ENCODE assay signal across 11 cellular contexts in the genomic region with DNA sequence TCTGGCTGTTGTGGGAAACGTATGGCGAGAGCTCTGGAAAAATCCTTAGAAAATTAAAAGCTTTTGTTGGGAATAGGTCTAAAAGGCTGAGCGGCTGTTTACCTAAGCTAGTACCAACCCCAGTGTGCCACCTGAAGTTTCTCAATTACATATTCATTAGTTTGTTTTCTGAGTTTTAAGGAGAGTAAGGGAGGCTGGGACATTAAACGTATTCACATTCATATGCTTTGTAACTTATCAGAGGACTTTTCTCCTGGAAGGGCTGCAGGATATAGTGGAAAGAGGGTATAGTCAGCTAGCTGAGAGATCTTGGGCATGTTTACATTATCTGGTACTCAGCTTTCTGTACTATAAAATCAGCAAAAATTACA. TPM values are rescaled to one million over a fixed set of nuclear protein-coding genes. Genes with fewer than 3 reads are reported as not detected.
DNase-seq lines count a peak whose midpoint lies in the region; ATAC-seq and TF ChIP-seq lines count a peak whose summit lies in the region.
"Had no signal": no experiment of that assay in that cellular context is flagged by ENCODE, and none has a peak within 500 bp of the region (broad histone marks: within the 10 kb centered on the region; RNA-seq: fewer than 3 reads in every experiment).

No MANE protein-coding gene starts in this region.

- H3K36me3 ChIP-seq in cardiac muscle cell (no peaks in the 10 kb centered on the region), mesenchymal stem cell (ENCODE audit: control insufficient read depth in 1 of 2, insufficient read depth in 2 of 2, low read depth in 1 of 2, low read length in 2 of 2) (peaks cover 0 to 4% of the 10 kb centered on the region in 2 experiments), Peyer's patch (no peaks in the 10 kb centered on the region)
- H3K36me3 ChIP-seq: BLaER1 treated with 17β-estradiol and CSF1 and Interleukin-3, amounts not matched to agents 10 nM and 100 nM; right atrium auricular region had no signal

- peak overlapping the region; percentile 94 for H3K4me3 ChIP-seq in cardiac muscle cell
- H3K4me3 ChIP-seq in mesenchymal stem cell (ENCODE audit: insufficient read depth in 1 of 2, low read depth in 1 of 2, low read length in 2 of 2): no peak overlapping the region
- H3K4me3 ChIP-seq in Peyer's patch: peak overlapping the region in 2 of 4 donors; percentile 80 to 91

- H3K9me3 ChIP-seq in cardiac muscle cell (ENCODE audit: low read depth) (no peaks in the 10 kb centered on the region), mesenchymal stem cell (ENCODE audit: control insufficient read depth, low read length) (no peaks in the 10 kb centered on the region), Peyer's patch (no peaks in the 10 kb centered on the region)
- H3K9me3 ChIP-seq: BLaER1 treated with 17β-estradiol and CSF1 and Interleukin-3, amounts not matched to agents 10 nM and 100 nM; right atrium auricular region had no signal

- peaks cover 4% of the 10 kb centered on the region for H3K9me3 Mint-ChIP-seq in chondrocyte (ENCODE audit: low read depth)
- H3K9me3 Mint-ChIP-seq in activated naive CD4-positive, alpha-beta T cell treated with anti-CD3 and anti-CD28 coated beads, Interleukin-2, amount 50 U/mL, for 72 hours: peaks cover 0 to 3% of the 10 kb centered on the region in 2 donors

- no peak for TF ChIP-seq POLR2A in Peyer's patch (IDR thresholded peaks at IDR 0.05)

- H2AFZ ChIP-seq in mesenchymal stem cell (ENCODE audit: low read depth, low read length): no peak overlapping the region

- H3K27ac ChIP-seq in cardiac muscle cell (peak overlapping the region; percentile 93), mesenchymal stem cell (ENCODE audit: low read length, poor library complexity, severe bottlenecking) (peak overlapping the region; percentile 86), Peyer's patch (peak overlapping the region in 2 of 4 donors; percentile 91 to 92)
- H3K27ac ChIP-seq: BLaER1 treated with 17β-estradiol and CSF1 and Interleukin-3, amounts not matched to agents 10 nM and 100 nM had no signal

- no peak overlapping the region for H3K23ac ChIP-seq in mesenchymal stem cell (ENCODE audit: low read length in 2 of 2)

- H3K27me3 Mint-ChIP-seq in chondrocyte (ENCODE audit: low read depth): no peaks in the 10 kb centered on the region

- H4K8ac ChIP-seq in mesenchymal stem cell (ENCODE audit: low read length): no peak overlapping the region

- H3K79me1 ChIP-seq in mesenchymal stem cell (replicated peaks; ENCODE audit: low read length, poor library complexity, severe bottlenecking): peaks cover 8% of the 10 kb centered on the region

- H4K91ac ChIP-seq in mesenchymal stem cell (ENCODE audit: low read length): no peak overlapping the region

- 13% methylated on average over 2 of the region's 4 CpGs for WGBS in mesenchymal stem cell

- H2BK120ac ChIP-seq in mesenchymal stem cell (ENCODE audit: low read depth, low read length): no peak overlapping the region

- no peak overlapping the region for H3K18ac ChIP-seq in mesenchymal stem cell (ENCODE audit: low read depth in 1 of 2, low read length in 2 of 2)

- no peak overlapping the region for H3K14ac ChIP-seq in mesenchymal stem cell (ENCODE audit: low read length in 2 of 2)

- H3K27me3 ChIP-seq in cardiac muscle cell (no peaks in the 10 kb centered on the region), mesenchymal stem cell (ENCODE audit: control insufficient read depth in 1 of 2, insufficient read depth in 1 of 2, low read length in 2 of 2) (no peaks in the 10 kb centered on the region), Peyer's patch (no peaks in the 10 kb centered on the region)
- H3K27me3 ChIP-seq: right atrium auricular region had no signal

- H3K27ac Mint-ChIP-seq in chondrocyte (ENCODE audit: unreplicated experiment): peak overlapping the region; percentile 97
- no peak overlapping the region for H3K27ac Mint-ChIP-seq in activated naive CD4-positive, alpha-beta T cell treated with anti-CD3 and anti-CD28 coated beads, Interleukin-2, amount 50 U/mL, for 72 hours

- intact Hi-C loops in left cardiac atrium (cut with DNase I): no loop called here

- no peak overlapping the region for H2AK5ac ChIP-seq in mesenchymal stem cell (ENCODE audit: low read length, severe bottlenecking)

- peaks cover 38% of the 10 kb centered on the region for H3K4me1 Mint-ChIP-seq in chondrocyte (ENCODE audit: low read depth)

- no peak overlapping the region for H2BK15ac ChIP-seq in mesenchymal stem cell (ENCODE audit: low read depth, poor library complexity, severe bottlenecking)

- H2BK5ac ChIP-seq in mesenchymal stem cell (ENCODE audit: low read depth, low read length, poor library complexity, severe bottlenecking): no peak overlapping the region

- H3K4ac ChIP-seq in mesenchymal stem cell (ENCODE audit: low read depth in 1 of 2, low read length in 2 of 2): no peak overlapping the region

- H3K4me1 ChIP-seq in cardiac muscle cell (ENCODE audit: low read depth) (peaks cover 9% of the 10 kb centered on the region), mesenchymal stem cell (ENCODE audit: control insufficient read depth, insufficient read depth, low read depth, low read length) (no peaks in the 10 kb centered on the region), Peyer's patch (no peaks in the 10 kb centered on the region)

- DNase-seq in cardiac muscle cell (ENCODE audit: low read depth in 1 of 2, low spot score in 1 of 2) (no peak), left cardiac atrium (no peak), chondrocyte (ENCODE audit: low spot score) (no peak), mesenchymal stem cell (peak; percentile 35), globus pallidus (ENCODE audit: low spot score) (no peak), Peyer's patch (no peak)
- DNase-seq in activated naive CD4-positive, alpha-beta T cell treated with anti-CD3 and anti-CD28 coated beads, Interleukin-2, amount 50 U/mL, for 72 hours (ENCODE audit: low spot score in 2 of 2): no peak
- DNase-seq: stimulated activated naive CD4-positive, alpha-beta T cell treated with Interleukin-2 at 50 U/mL for 16 hours had no signal

- H3K4me2 ChIP-seq in mesenchymal stem cell (ENCODE audit: low read length, poor library complexity, severe bottlenecking): peak overlapping the region; percentile 76

- TF ChIP-seq CTCF in cardiac muscle cell (IDR thresholded peaks at IDR 0.05; ENCODE audit: low read depth, low read length): no peak
- no peak for TF ChIP-seq CTCF in chondrocyte (IDR thresholded peaks at IDR 0.05)
- TF ChIP-seq CTCF in Peyer's patch (IDR thresholded peaks at IDR 0.05): no peak

- H3K9ac ChIP-seq in mesenchymal stem cell (ENCODE audit: low read length): peak overlapping the region; percentile 79

- H3K36me3 Mint-ChIP-seq in chondrocyte (ENCODE audit: low read depth): peaks cover 3% of the 10 kb centered on the region
- peaks cover 0 to 9% of the 10 kb centered on the region in 2 donors for H3K36me3 Mint-ChIP-seq in activated naive CD4-positive, alpha-beta T cell treated with anti-CD3 and anti-CD28 coated beads, Interleukin-2, amount 50 U/mL, for 72 hours

- H2BK12ac ChIP-seq in mesenchymal stem cell (ENCODE audit: low read length in 2 of 2): no peak overlapping the region

- ATAC-seq in left cardiac atrium (no peak), GM18858 (IDR thresholded peaks at IDR 0.05; ENCODE audit: unreplicated experiment) (no peak)
- ATAC-seq in activated naive CD4-positive, alpha-beta T cell treated with anti-CD3 and anti-CD28 coated beads, Interleukin-2, amount 50 U/mL, for 72 hours: no peak

- peak overlapping the region; percentile 71 for H3K4me3 Mint-ChIP-seq in chondrocyte (ENCODE audit: unreplicated experiment)

RNA-seq across cellular contexts. Expression of a gene that starts 1.5 kb away (rescaled TPM):
- total RNA-seq in cardiac muscle cell: 79.8 and 94.0 TPM in 2 replicates
- 58.1 and 113 TPM in 2 replicates for polyA plus RNA-seq in cardiac muscle cell
- total RNA-seq in left cardiac atrium: 10 to 100 TPM; 23.7 to 26.1 TPM
- 127 to 157 TPM (median 137 TPM) in 3 replicates for total RNA-seq in chondrocyte
- polyA plus RNA-seq in mesenchymal stem cell (2013, experiment 1 of 2): 15.1 TPM
- polyA plus RNA-seq in mesenchymal stem cell (2013, experiment 2 of 2): 15.9 TPM
- total RNA-seq in activated naive CD4-positive, alpha-beta T cell treated with anti-CD3 and anti-CD28 coated beads, Interleukin-2, amount 50 U/mL, for 72 hours: 10 to 100 TPM in 1 of 2 donors, 1 to 10 TPM in 1; 8.4 to 12.0 TPM
- total RNA-seq in Peyer's patch: 100 to 1,000 TPM in 1 of 4 donors, 10 to 100 TPM in 3; 86.7 to 174 (median 95.8) TPM
